Comparison of ENCODE assay signal across 1 cellular context in genomic region chr1:224450956-224451350, GRCh38.
TF ChIP-seq lines count a peak whose summit lies in the region.

No MANE protein-coding gene starts in this region.

TF ChIP-seq in IMR-90, 13 proteins besides CTCF, POLR2A, EP300 and RAD21 (continued from another document):
- no peak for TF ChIP-seq CHD1 (IDR thresholded peaks at IDR 0.05; ENCODE audit: low read depth, low read length)
- TF ChIP-seq SMC3 (IDR thresholded peaks at IDR 0.05; ENCODE audit: low read depth, low read length), result no peak
- no peak for TF ChIP-seq ELK1 (IDR thresholded peaks at IDR 0.05; ENCODE audit: borderline replicate concordance, low read depth, low read length)
- TF ChIP-seq MAFK (IDR thresholded peaks at IDR 0.05; ENCODE audit: low read depth, low read length), result no peak
- TF ChIP-seq MAZ (IDR thresholded peaks at IDR 0.05; ENCODE audit: borderline replicate concordance, low read depth, low read length), result no peak
- no peak for TF ChIP-seq RCOR1 (IDR thresholded peaks at IDR 0.05; ENCODE audit: insufficient replicate concordance, low read length)
- TF ChIP-seq CEBPB (IDR thresholded peaks at IDR 0.05; ENCODE audit: low read depth, low read length), result no peak
- TF ChIP-seq FOS (IDR thresholded peaks at IDR 0.05; ENCODE audit: low read depth, low read length), result no peak
- TF ChIP-seq MXI1 (IDR thresholded peaks at IDR 0.05; ENCODE audit: borderline replicate concordance, low read depth, low read length), result no peak
- no peak for TF ChIP-seq USF2 (IDR thresholded peaks at IDR 0.05; ENCODE audit: low read depth, low read length)
- no peak for TF ChIP-seq RFX5 (IDR thresholded peaks at IDR 0.05; ENCODE audit: low read depth, low read length)
- TF ChIP-seq BHLHE40 (IDR thresholded peaks at IDR 0.05; ENCODE audit: low read depth, low read length), result no peak
